Comparison of ENCODE assay signal across 1 cellular context in genomic region chr21:33926248-33926647, GRCh38. TPM values are rescaled to one million over a fixed set of nuclear protein-coding genes. Genes with fewer than 3 reads are reported as not detected.
DNase-seq lines count a peak whose midpoint lies in the region.
"Not testable (repeated sequence)": the region's sequence is repeated elsewhere in the genome, so short reads cannot be mapped to it uniquely, and the experiment has no call there.

No MANE protein-coding gene starts in this region.

- CTCF ChIA-PET in activated CD4-positive, alpha-beta T cell treated with anti-CD3 and anti-CD28 coated beads, Interleukin-2, amount 10 ng/mL, durations not matched to agents 7 days and 5 days (lab: Charles Lee): not testable (repeated sequence)

- H3K27ac Mint-ChIP-seq in activated CD4-positive, alpha-beta T cell treated with anti-CD3 and anti-CD28 coated beads, Interleukin-2, amount 10 ng/mL, durations not matched to agents 7 days and 5 days: peak overlapping the region; percentile 50

- peaks cover 17% of the 10 kb centered on the region for H3K4me1 Mint-ChIP-seq in activated CD4-positive, alpha-beta T cell treated with anti-CD3 and anti-CD28 coated beads, Interleukin-2, amount 10 ng/mL, durations not matched to agents 7 days and 5 days

- peaks cover 10% of the 10 kb centered on the region for H3K36me3 Mint-ChIP-seq in activated CD4-positive, alpha-beta T cell treated with anti-CD3 and anti-CD28 coated beads, Interleukin-2, amount 10 ng/mL, durations not matched to agents 7 days and 5 days (ENCODE audit: low read depth)

- not testable (repeated sequence) for H3K27me3 Mint-ChIP-seq in activated CD4-positive, alpha-beta T cell treated with anti-CD3 and anti-CD28 coated beads, Interleukin-2, amount 10 ng/mL, durations not matched to agents 7 days and 5 days

- H3K4me3 Mint-ChIP-seq in activated CD4-positive, alpha-beta T cell treated with anti-CD3 and anti-CD28 coated beads, Interleukin-2, amount 10 ng/mL, durations not matched to agents 7 days and 5 days: not testable (repeated sequence)

- H3K9me3 Mint-ChIP-seq in activated CD4-positive, alpha-beta T cell treated with anti-CD3 and anti-CD28 coated beads, Interleukin-2, amount 10 ng/mL, durations not matched to agents 7 days and 5 days: not testable (repeated sequence)

- not testable (repeated sequence) for DNase-seq in activated CD4-positive, alpha-beta T cell treated with anti-CD3 and anti-CD28 coated beads, Interleukin-2, amount 10 ng/mL, durations not matched to agents 7 days and 5 days

- POLR2A ChIA-PET in activated CD4-positive, alpha-beta T cell treated with anti-CD3 and anti-CD28 coated beads, Interleukin-2, amount 10 ng/mL, durations not matched to agents 7 days and 5 days (lab: Charles Lee): not testable (repeated sequence)

RNA-seq across cellular contexts. Expression of gene ATP5PO, which starts 10.6 kb away (rescaled TPM):
- total RNA-seq in activated CD4-positive, alpha-beta T cell treated with anti-CD3 and anti-CD28 coated beads, Interleukin-2, amount 10 ng/mL, durations not matched to agents 7 days and 5 days: 100 to 1,000 TPM; 190 to 201 TPM
